20 cellular contexts compared by ENCODE assay signal in the genomic region with DNA sequence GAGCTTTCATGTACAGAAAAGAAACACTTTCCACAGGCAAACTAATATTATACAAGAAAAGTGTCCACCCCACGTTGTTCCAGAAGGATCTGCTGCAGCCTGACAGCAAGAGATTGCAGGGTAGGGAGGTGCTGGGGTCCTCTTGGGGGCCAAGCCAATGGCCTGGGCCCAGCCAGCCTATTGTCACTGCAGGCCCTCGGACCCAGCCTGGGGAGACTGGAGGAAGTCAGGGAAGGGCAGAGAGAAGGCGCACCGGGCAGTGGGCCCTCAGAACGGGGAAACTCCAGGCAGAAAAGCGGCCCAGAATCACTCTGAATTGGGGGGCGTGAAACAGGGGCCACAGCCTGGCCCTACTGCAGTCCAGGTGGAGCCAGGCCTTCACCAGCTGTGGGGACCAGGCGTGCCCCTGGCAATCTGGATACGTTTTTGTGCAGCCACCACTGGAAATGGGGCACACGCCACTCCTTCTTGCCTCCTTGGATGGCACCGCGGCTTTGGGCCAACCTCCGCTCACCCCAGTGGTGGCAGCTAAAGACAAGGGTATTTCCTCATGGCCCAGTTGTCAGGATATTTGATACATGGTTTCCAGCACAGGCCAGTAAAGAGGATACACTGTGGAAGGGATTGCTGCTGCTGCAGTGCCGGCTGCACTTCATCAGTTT. TPM values are rescaled to one million over a fixed set of nuclear protein-coding genes. Genes with fewer than 3 reads are reported as not detected.
DNase-seq lines count a peak whose midpoint lies in the region; ATAC-seq and TF ChIP-seq lines count a peak whose summit lies in the region.
"Had no signal": no experiment of that assay in that cellular context is flagged by ENCODE, and none has a peak within 500 bp of the region (broad histone marks: within the 10 kb centered on the region; RNA-seq: fewer than 3 reads in every experiment).

No MANE protein-coding gene starts in this region.

- TF ChIP-seq CTCF in glutamatergic neuron (IDR thresholded peaks at IDR 0.05; ENCODE audit: partially characterized antibody, unreplicated experiment) = no peak
- no peak for TF ChIP-seq CTCF in ovary (IDR thresholded peaks at IDR 0.05)

- H3K9me3 Mint-ChIP-seq in glutamatergic neuron (ENCODE audit: unreplicated experiment) = peaks cover 7% of the 10 kb centered on the region

- no peaks in the 10 kb centered on the region for H3K4me1 Mint-ChIP-seq in glutamatergic neuron (ENCODE audit: low read depth, unreplicated experiment)

- H3K27ac Mint-ChIP-seq in glutamatergic neuron (ENCODE audit: unreplicated experiment) = peak overlapping the region; percentile 23
- H3K27ac Mint-ChIP-seq: B cell had no signal

- H3K36me3 Mint-ChIP-seq in glutamatergic neuron (ENCODE audit: unreplicated experiment) = no peaks in the 10 kb centered on the region

- H3K36me3 ChIP-seq in ovary = no peaks in the 10 kb centered on the region

- peaks cover under 1% of the 10 kb centered on the region for H3K4me1 ChIP-seq in ovary (ENCODE audit: insufficient read depth)

- no peak for TF ChIP-seq POLR2A in ovary (IDR thresholded peaks at IDR 0.05)

- no peak overlapping the region for H3K4me3 ChIP-seq in ovary
- H3K4me3 ChIP-seq: GM12878, MG63 had no signal

- H3K27ac ChIP-seq in ovary = no peak overlapping the region

- no peaks in the 10 kb centered on the region for H3K27me3 ChIP-seq in ovary
- H3K27me3 ChIP-seq: MG63 had no signal

- DNase-seq in cardiac septum (ENCODE audit: low spot score) (peak; percentile 70), left ventricle myocardium superior (no peak), glutamatergic neuron (no peak), ovary (peak in 3 of 5 donors; percentile 5 to 21 (median 7)), SHP77 (lab: John Stamatoyannopoulos, UW) (no peak)
- DNase-seq: ACHN; CD4-positive, alpha-beta memory T cell; DMS79; MG63; NCI-H1105; NCI-H1694 treated with DMSO at 0.1 percent for 48 hours; NCI-H345; NCI-H69; NK-92 treated with Interleukin-12 subunit alpha and Interleukin-12 subunit beta, amount 100 ng/mL, for 24 hours; OCI-M1; RPMI8226 had no signal

- TF ChIP-seq EP300 in ovary (IDR thresholded peaks at IDR 0.05) = no peak

- ATAC-seq in left ventricle myocardium superior (no peak), HG03095 (IDR thresholded peaks at IDR 0.05; ENCODE audit: unreplicated experiment) (no peak), HG03571 (IDR thresholded peaks at IDR 0.05; ENCODE audit: unreplicated experiment) (no peak)
- ATAC-seq: GM12878 had no signal

- intact Hi-C loops in cardiac septum (cut with DNase I) = no loop called here
- intact Hi-C loops in left ventricle myocardium superior (cut with micrococcal nuclease) = no loop called here
- intact Hi-C loops in ovary (cut with DNase I) = no loop called here

- H3K27me3 Mint-ChIP-seq in glutamatergic neuron (ENCODE audit: unreplicated experiment) = peaks cover 9% of the 10 kb centered on the region
- H3K27me3 Mint-ChIP-seq: B cell had no signal

- 76 to 91% (median 79%) methylated on average over 14 of the region's 14 CpGs for WGBS in ovary, 3 donors

- no peak overlapping the region for H3K4me3 Mint-ChIP-seq in glutamatergic neuron (ENCODE audit: unreplicated experiment)
- H3K4me3 Mint-ChIP-seq: B cell had no signal

- no peaks in the 10 kb centered on the region for H3K9me3 ChIP-seq in ovary
- H3K9me3 ChIP-seq: MG63 had no signal

RNA-seq across cellular contexts. Expression of a gene that starts 3.9 kb away (rescaled TPM):
- 189 TPM for total RNA-seq in cardiac septum
- 173 TPM for total RNA-seq in left ventricle myocardium superior
- 209 TPM for total RNA-seq in glutamatergic neuron (ENCODE audit: unreplicated experiment)
- total RNA-seq in ovary = 100 to 1,000 TPM in 6 of 7 donors, 10 to 100 TPM in 1; 71.3 to 136 (median 102) TPM
- polyA plus RNA-seq in ovary = 100 to 1,000 TPM in 1 of 2 donors, 10 to 100 TPM in 1; 54.4 to 112 TPM

Comparison
In these comparisons a context has a peak if more than half of its experiments do, and no peak if none do; other contexts are left out.
1. DNase-seq: peak in cardiac septum (single experiment) and ovary (3 of 5); none in left ventricle myocardium superior (single experiment), glutamatergic neuron (single experiment) and SHP77 (0 of 2).